ENCODE assay signal across 28 cellular contexts in the genomic region with DNA sequence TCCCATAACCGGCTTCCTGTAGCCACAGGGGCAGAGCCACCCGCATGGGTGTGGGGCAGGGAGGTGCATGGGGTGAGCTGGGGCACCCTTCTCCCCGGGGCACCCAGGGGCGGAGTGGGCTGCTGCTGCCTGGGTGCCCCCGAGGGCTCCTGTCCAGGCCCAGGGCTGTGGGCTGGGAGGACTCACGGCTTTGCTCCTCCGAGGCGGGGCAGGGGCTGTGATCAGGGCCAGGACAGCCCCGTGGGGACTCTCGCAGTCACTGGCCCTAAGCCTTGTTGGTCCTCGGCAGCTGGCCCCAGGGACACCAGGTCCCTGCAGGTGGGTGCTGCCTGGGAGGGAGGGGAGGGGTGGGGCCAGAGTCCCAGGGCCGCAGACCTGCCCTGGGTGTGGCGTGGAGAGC. TPM values are rescaled to one million over a fixed set of nuclear protein-coding genes. Genes with fewer than 3 reads are reported as not detected.
"Had no signal": no experiment of that assay in that cellular context is flagged by ENCODE, and none has a peak within 500 bp of the region (broad histone marks: within the 10 kb centered on the region; RNA-seq: fewer than 3 reads in every experiment).

No MANE protein-coding gene starts in this region.

- H3K27ac ChIP-seq: adrenal gland, KMS-11, SK-N-MC had no signal

- H3K27ac Mint-ChIP-seq: activated CD8-positive, alpha-beta T cell treated with anti-CD3 and anti-CD28 coated beads, Interleukin-2, amount 10 ng/mL, durations not matched to agents 7 days and 5 days; activated naive CD8-positive, alpha-beta T cell treated with anti-CD3 and anti-CD28 coated beads, Interleukin-2, amount 10 ng/mL, durations not matched to agents 7 days and 5 days; T-cell; T-helper 2 cell treated with Interferon-gamma antibody and Interleukin-4, amounts not matched to agents 5 μg/mL and 100 μg/mL, for 36 hours had no signal

- H3K4me1 Mint-ChIP-seq: activated naive CD8-positive, alpha-beta T cell treated with anti-CD3 and anti-CD28 coated beads, Interleukin-2, amount 10 ng/mL, durations not matched to agents 7 days and 5 days; T-cell; WTC11 had no signal

- H3K9ac ChIP-seq: KMS-11 had no signal

- DNase-seq: activated CD4-positive, alpha-beta T cell treated with anti-CD3 and anti-CD28 coated beads for 48 hours; activated CD4-positive, alpha-beta T cell treated with anti-CD3 and anti-CD28 coated beads, Interleukin-2, amount 50 U/mL, for 4 hours; activated CD4-positive, CD25-positive, alpha-beta regulatory T cell treated with anti-CD3 and anti-CD28 coated beads, Interleukin-2, amount 50 U/mL, for 72 hours; activated CD8-positive, alpha-beta memory T cell treated with anti-CD3 and anti-CD28 coated beads, Interleukin-2, amount 50 U/mL, for 48 hours; activated CD8-positive, alpha-beta T cell treated with anti-CD3 and anti-CD28 coated beads, Interleukin-2, amount 10 ng/mL, durations not matched to agents 7 days and 5 days; activated naive CD4-positive, alpha-beta T cell treated with anti-CD3 and anti-CD28 coated beads, Interleukin-2, amount 50 U/mL, for 16 hours; activated naive CD8-positive, alpha-beta T cell treated with anti-CD3 and anti-CD28 coated beads, Interleukin-2, amount 10 ng/mL, durations not matched to agents 7 days and 5 days; activated T-cell treated with anti-CD3 and anti-CD28 coated beads, Interleukin-2, amount 50 U/mL, for 1 hour; adrenal gland; anterior cingulate cortex; NCI-H1092 treated with DMSO at 0.1 percent for 48 hours; NCI-H1417 treated with DMSO at 0.1 percent for 48 hours; NCI-H1694; NCI-H2029; NCI-H510A treated with DMSO at 0.1 percent for 48 hours; NCI-H69; NK-92 treated with Interleukin-12 subunit alpha and Interleukin-12 subunit beta, amount 100 ng/mL, for 24 hours; OCI-M1; RPMI8226; T-cell had no signal

- H3K9me3 ChIP-seq: adrenal gland had no signal

- ATAC-seq: activated CD8-positive, alpha-beta T cell treated with anti-CD3 and anti-CD28 coated beads, Interleukin-2, amount 10 ng/mL, durations not matched to agents 7 days and 5 days; Panc1; Right ventricle myocardium inferior; T-cell; WTC11 had no signal

- H3K9me3 Mint-ChIP-seq: activated naive CD8-positive, alpha-beta T cell treated with anti-CD3 and anti-CD28 coated beads, Interleukin-2, amount 10 ng/mL, durations not matched to agents 7 days and 5 days; T-cell; T-helper 2 cell treated with Interferon-gamma antibody and Interleukin-4, amounts not matched to agents 5 μg/mL and 100 μg/mL, for 36 hours; WTC11 had no signal

- H3K4me3 ChIP-seq: adrenal gland, SK-N-MC had no signal

- H3K4me3 Mint-ChIP-seq: activated CD8-positive, alpha-beta T cell treated with anti-CD3 and anti-CD28 coated beads, Interleukin-2, amount 10 ng/mL, durations not matched to agents 7 days and 5 days; activated naive CD8-positive, alpha-beta T cell treated with anti-CD3 and anti-CD28 coated beads, Interleukin-2, amount 10 ng/mL, durations not matched to agents 7 days and 5 days; T-cell; T-helper 2 cell treated with Interferon-gamma antibody and Interleukin-4, amounts not matched to agents 5 μg/mL and 100 μg/mL, for 36 hours; WTC11 had no signal

- H3K36me3 ChIP-seq: adrenal gland had no signal

- H3K27me3 ChIP-seq: adrenal gland had no signal

- H3K27me3 Mint-ChIP-seq: activated naive CD8-positive, alpha-beta T cell treated with anti-CD3 and anti-CD28 coated beads, Interleukin-2, amount 10 ng/mL, durations not matched to agents 7 days and 5 days; T-cell had no signal

- H3K36me3 Mint-ChIP-seq: activated naive CD8-positive, alpha-beta T cell treated with anti-CD3 and anti-CD28 coated beads, Interleukin-2, amount 10 ng/mL, durations not matched to agents 7 days and 5 days; T-cell; WTC11 had no signal

RNA-seq across cellular contexts. Expression of a gene that starts 19.7 kb away (rescaled TPM):
- total RNA-seq: MCF 10A had no signal

RNA-seq across cellular contexts. Expression of a gene that starts 52.4 kb away (rescaled TPM):
- total RNA-seq: activated CD8-positive, alpha-beta T cell treated with anti-CD3 and anti-CD28 coated beads, Interleukin-2, amount 10 ng/mL, durations not matched to agents 7 days and 5 days; activated naive CD8-positive, alpha-beta T cell treated with anti-CD3 and anti-CD28 coated beads, Interleukin-2, amount 10 ng/mL, durations not matched to agents 7 days and 5 days; cardiac septum; MCF 10A; T-cell; WTC11 had no signal

RNA-seq across cellular contexts. Expression of a gene that starts 57.3 kb away (rescaled TPM):
- total RNA-seq: activated CD8-positive, alpha-beta T cell treated with anti-CD3 and anti-CD28 coated beads, Interleukin-2, amount 10 ng/mL, durations not matched to agents 7 days and 5 days; activated naive CD8-positive, alpha-beta T cell treated with anti-CD3 and anti-CD28 coated beads, Interleukin-2, amount 10 ng/mL, durations not matched to agents 7 days and 5 days; MCF 10A had no signal
